16 cellular contexts compared by ENCODE assay signal in genomic region chr1:200925821-200926220, GRCh38. TPM values are rescaled to one million over a fixed set of nuclear protein-coding genes. Genes with fewer than 3 reads are reported as not detected.
A peak's percentile ranks its signal among the peaks of the same experiment; 100 is the strongest.
DNase-seq lines count a peak whose midpoint lies in the region; ATAC-seq lines count a peak whose summit lies in the region.
"Had no signal": no experiment of that assay in that cellular context is flagged by ENCODE, and none has a peak within 500 bp of the region (broad histone marks: within the 10 kb centered on the region; RNA-seq: fewer than 3 reads in every experiment).

No MANE protein-coding gene starts in this region.

- H3K4me3 Mint-ChIP-seq in activated T-helper 17 cell treated with anti-CD3 and anti-CD28 coated beads, Interleukin-2, amount 50 U/mL, for 72 hours, result no peak overlapping the region
- H3K4me3 Mint-ChIP-seq in activated T-helper 1 cell treated with anti-CD3 and anti-CD28 coated beads, Interleukin-12 subunit alpha, Interleukin-12 subunit beta, Interleukin-2, Interleukin-4 antibody, amounts not matched to agents 30 ng/mL and 10 ng/mL and 1 ng/mL, durations not matched to agents 14 hours and 24 hours and 36 hours, result no peak overlapping the region
- H3K4me3 Mint-ChIP-seq: activated CD4-positive, alpha-beta T cell treated with anti-CD3 and anti-CD28 coated beads, Interleukin-2, amount 10 ng/mL, durations not matched to agents 24 days and 14 days; activated naive CD4-positive, alpha-beta T cell treated with anti-CD3 and anti-CD28 coated beads, Interleukin-2, amount 50 U/mL, for 24 hours; IgD-negative memory B cell had no signal

- no peak overlapping the region for H3K27ac Mint-ChIP-seq in activated T-helper 17 cell treated with anti-CD3 and anti-CD28 coated beads, Interleukin-2, amount 50 U/mL, for 72 hours
- no peak overlapping the region for H3K27ac Mint-ChIP-seq in activated T-helper 1 cell treated with anti-CD3 and anti-CD28 coated beads, Interleukin-12 subunit alpha, Interleukin-12 subunit beta, Interleukin-2, Interleukin-4 antibody, amounts not matched to agents 30 ng/mL and 10 ng/mL and 1 ng/mL, durations not matched to agents 14 hours and 24 hours and 36 hours
- H3K27ac Mint-ChIP-seq: activated CD4-positive, alpha-beta T cell treated with anti-CD3 and anti-CD28 coated beads, Interleukin-2, amount 10 ng/mL, durations not matched to agents 24 days and 14 days; activated naive CD4-positive, alpha-beta T cell treated with anti-CD3 and anti-CD28 coated beads, Interleukin-2, amount 50 U/mL, for 24 hours; IgD-negative memory B cell had no signal

- no peaks in the 10 kb centered on the region for H3K9me3 Mint-ChIP-seq in activated T-helper 17 cell treated with anti-CD3 and anti-CD28 coated beads, Interleukin-2, amount 50 U/mL, for 72 hours
- H3K9me3 Mint-ChIP-seq in activated T-helper 1 cell treated with anti-CD3 and anti-CD28 coated beads, Interleukin-12 subunit alpha, Interleukin-12 subunit beta, Interleukin-2, Interleukin-4 antibody, amounts not matched to agents 30 ng/mL and 10 ng/mL and 1 ng/mL, durations not matched to agents 14 hours and 24 hours and 36 hours, result peaks cover under 1% of the 10 kb centered on the region
- H3K9me3 Mint-ChIP-seq: activated naive CD4-positive, alpha-beta T cell treated with anti-CD3 and anti-CD28 coated beads, Interleukin-2, amount 50 U/mL, for 24 hours had no signal

- H3K36me3 Mint-ChIP-seq in activated T-helper 17 cell treated with anti-CD3 and anti-CD28 coated beads, Interleukin-2, amount 50 U/mL, for 72 hours (ENCODE audit: low read depth), result no peaks in the 10 kb centered on the region
- no peaks in the 10 kb centered on the region for H3K36me3 Mint-ChIP-seq in activated T-helper 1 cell treated with anti-CD3 and anti-CD28 coated beads, Interleukin-12 subunit alpha, Interleukin-12 subunit beta, Interleukin-2, Interleukin-4 antibody, amounts not matched to agents 30 ng/mL and 10 ng/mL and 1 ng/mL, durations not matched to agents 14 hours and 24 hours and 36 hours (ENCODE audit: low read depth)
- H3K36me3 Mint-ChIP-seq: activated naive CD4-positive, alpha-beta T cell treated with anti-CD3 and anti-CD28 coated beads, Interleukin-2, amount 50 U/mL, for 24 hours had no signal

- no peak overlapping the region for H3K4me3 ChIP-seq in MG63
- H3K4me3 ChIP-seq: colonic mucosa had no signal

- DNase-seq in activated CD4-positive, alpha-beta T cell treated with anti-CD3 and anti-CD28 coated beads for 48 hours, result peak; percentile 29
- no peak for DNase-seq in activated CD4-positive, alpha-beta T cell treated with anti-CD3 and anti-CD28 coated beads, Interleukin-2, amount 50 U/mL, for 1 hour
- DNase-seq in MG63, result peak; percentile 49
- peak; percentile 5 for DNase-seq in islet precursor cell
- DNase-seq in activated T-helper 1 cell treated with anti-CD3 and anti-CD28 coated beads, Interleukin-12 subunit alpha, Interleukin-12 subunit beta, Interleukin-2, Interleukin-4 antibody, amounts not matched to agents 30 ng/mL and 10 ng/mL and 1 ng/mL, durations not matched to agents 14 hours and 24 hours and 36 hours (ENCODE audit: low spot score), result no peak
- DNase-seq: activated CD4-positive, alpha-beta T cell treated with anti-CD3 and anti-CD28 coated beads, Interleukin-2, amount 10 ng/mL, durations not matched to agents 24 days and 14 days; colonic mucosa; midbrain; NCI-H2029 treated with DMSO at 0.1 percent for 48 hours; stimulated activated CD4-positive, alpha-beta T cell treated with anti-CD3 and anti-CD28 coated beads, Interleukin-12 subunit alpha, Interleukin-12 subunit beta, amount 100 ng/mL, for 4 hours; SW 1271 had no signal

- intact Hi-C loops in activated T-helper 1 cell treated with anti-CD3 and anti-CD28 coated beads, Interleukin-12 subunit alpha, Interleukin-12 subunit beta, Interleukin-2, Interleukin-4 antibody, amounts not matched to agents 30 ng/mL and 10 ng/mL and 1 ng/mL, durations not matched to agents 14 hours and 24 hours and 36 hours (cut with micrococcal nuclease), result loop anchor here (1.0 kb wide), 1 partner anchor 37 kb away; no protein-coding TSS in a partner anchor

- H3K36me3 ChIP-seq in MG63, result no peaks in the 10 kb centered on the region
- H3K36me3 ChIP-seq: colonic mucosa had no signal

- peak; percentile 98 for ATAC-seq in activated T-helper 17 cell treated with anti-CD3 and anti-CD28 coated beads, Interleukin-2, amount 50 U/mL, for 72 hours (replicated peaks)
- ATAC-seq in GM19463 (IDR thresholded peaks at IDR 0.05; ENCODE audit: unreplicated experiment), result no peak
- ATAC-seq in HG02885 (IDR thresholded peaks at IDR 0.05; ENCODE audit: poor library complexity, unreplicated experiment), result no peak

- H3K4me1 Mint-ChIP-seq in activated T-helper 17 cell treated with anti-CD3 and anti-CD28 coated beads, Interleukin-2, amount 50 U/mL, for 72 hours, result peaks cover 9% of the 10 kb centered on the region
- H3K4me1 Mint-ChIP-seq in activated T-helper 1 cell treated with anti-CD3 and anti-CD28 coated beads, Interleukin-12 subunit alpha, Interleukin-12 subunit beta, Interleukin-2, Interleukin-4 antibody, amounts not matched to agents 30 ng/mL and 10 ng/mL and 1 ng/mL, durations not matched to agents 14 hours and 24 hours and 36 hours (ENCODE audit: low read depth), result no peaks in the 10 kb centered on the region
- H3K4me1 Mint-ChIP-seq: IgD-negative memory B cell had no signal

- no peaks in the 10 kb centered on the region for H3K27me3 ChIP-seq in MG63
- H3K27me3 ChIP-seq: colonic mucosa had no signal

- H3K27me3 Mint-ChIP-seq in activated T-helper 17 cell treated with anti-CD3 and anti-CD28 coated beads, Interleukin-2, amount 50 U/mL, for 72 hours, result peaks cover 8% of the 10 kb centered on the region
- H3K27me3 Mint-ChIP-seq in activated T-helper 1 cell treated with anti-CD3 and anti-CD28 coated beads, Interleukin-12 subunit alpha, Interleukin-12 subunit beta, Interleukin-2, Interleukin-4 antibody, amounts not matched to agents 30 ng/mL and 10 ng/mL and 1 ng/mL, durations not matched to agents 14 hours and 24 hours and 36 hours (ENCODE audit: insufficient read depth), result peaks cover 23% of the 10 kb centered on the region
- H3K27me3 Mint-ChIP-seq: activated naive CD4-positive, alpha-beta T cell treated with anti-CD3 and anti-CD28 coated beads, Interleukin-2, amount 50 U/mL, for 24 hours had no signal

- H3K9me3 ChIP-seq in MG63, result no peaks in the 10 kb centered on the region
- H3K9me3 ChIP-seq: colonic mucosa had no signal

RNA-seq across cellular contexts. Expression of gene INAVA, which starts 31.1 kb away (rescaled TPM):
- not detected in 2 replicates for total RNA-seq in MG63 (2014; rRNA removed; shearing (Covaris generic); ENCODE audit: low replicate concordance)
- total RNA-seq in activated T-helper 17 cell treated with anti-CD3 and anti-CD28 coated beads, Interleukin-2, amount 50 U/mL, for 72 hours, result under 1 TPM; 0.13 to 0.19 TPM
- 0.16 TPM in 1 of 2 replicates, not detected in the other for total RNA-seq in activated T-helper 1 cell treated with anti-CD3 and anti-CD28 coated beads, Interleukin-12 subunit alpha, Interleukin-12 subunit beta, Interleukin-2, Interleukin-4 antibody, amounts not matched to agents 30 ng/mL and 10 ng/mL and 1 ng/mL, durations not matched to agents 14 hours and 24 hours and 36 hours
- total RNA-seq: activated CD4-positive, alpha-beta T cell treated with anti-CD3 and anti-CD28 coated beads, Interleukin-2, amount 10 ng/mL, durations not matched to agents 24 days and 14 days had no signal

RNA-seq across cellular contexts. Expression of gene GPR25, which starts 53.0 kb away (rescaled TPM):
- total RNA-seq in MG63 (2014; rRNA removed; shearing (Covaris generic); ENCODE audit: low replicate concordance), result not detected in 2 replicates
- 1 to 10 TPM in 1 of 2 donors, not detected in 1; 1.8 TPM for total RNA-seq in activated T-helper 17 cell treated with anti-CD3 and anti-CD28 coated beads, Interleukin-2, amount 50 U/mL, for 72 hours
- not detected in 2 replicates for total RNA-seq in activated T-helper 1 cell treated with anti-CD3 and anti-CD28 coated beads, Interleukin-12 subunit alpha, Interleukin-12 subunit beta, Interleukin-2, Interleukin-4 antibody, amounts not matched to agents 30 ng/mL and 10 ng/mL and 1 ng/mL, durations not matched to agents 14 hours and 24 hours and 36 hours
- total RNA-seq: activated CD4-positive, alpha-beta T cell treated with anti-CD3 and anti-CD28 coated beads, Interleukin-2, amount 10 ng/mL, durations not matched to agents 24 days and 14 days had no signal

Comparison
In these comparisons a context has a peak if more than half of its experiments do, and no peak if none do; other contexts are left out.
1. DNase-seq: peak in activated CD4-positive, alpha-beta T cell treated with anti-CD3 and anti-CD28 coated beads for 48 hours (single experiment), MG63 (single experiment) and islet precursor cell (single experiment); none in activated CD4-positive, alpha-beta T cell treated with anti-CD3 and anti-CD28 coated beads, Interleukin-2, amount 50 U/mL, for 1 hour (single experiment) and activated T-helper 1 cell treated with anti-CD3 and anti-CD28 coated beads, Interleukin-12 subunit alpha, Interleukin-12 subunit beta, Interleukin-2, Interleukin-4 antibody, amounts not matched to agents 30 ng/mL and 10 ng/mL and 1 ng/mL, durations not matched to agents 14 hours and 24 hours and 36 hours (single experiment).